Comparison of ENCODE assay signal across 8 cellular contexts in genomic region chr21:39184050-39184980, GRCh38. TPM values are rescaled to one million over a fixed set of nuclear protein-coding genes. Genes with fewer than 3 reads are reported as not detected.
DNase-seq lines count a peak whose midpoint lies in the region; ATAC-seq, FAIRE-seq and TF ChIP-seq lines count a peak whose summit lies in the region.

No MANE protein-coding gene starts in this region.

- H3K27me3 ChIP-seq in OCI-LY1 (ENCODE audit: insufficient read depth, low read length) (no peaks in the 10 kb centered on the region), ectodermal cell (ENCODE audit: control insufficient read depth, insufficient read depth, low read length, poor library complexity, severe bottlenecking) (no peaks in the 10 kb centered on the region)

- peaks cover 26 to 44% of the 10 kb centered on the region in 2 donors for H3K4me1 Mint-ChIP-seq in natural killer cell treated with Interleukin-12 subunit alpha and Interleukin-12 subunit beta and Interleukin-15 and Interleukin-18, amount 100 ng/mL, for 72 hours (ENCODE audit: low read depth in 2 of 2)

- H2AFZ ChIP-seq in OCI-LY1 (ENCODE audit: low read length), result no peak overlapping the region

- peaks cover 22% of the 10 kb centered on the region for H3K79me2 ChIP-seq in OCI-LY1 (ENCODE audit: insufficient read depth, low read length)

- H3K27ac ChIP-seq in OCI-LY1 (ENCODE audit: low read depth, low read length, poor library complexity, severe bottlenecking) (peak overlapping the region; percentile 76), ectodermal cell (ENCODE audit: insufficient read depth, low read depth, low read length, poor library complexity, severe bottlenecking) (peak overlapping the region; percentile 87)

- H3K9me3 ChIP-seq in OCI-LY1 (ENCODE audit: low read length) (no peaks in the 10 kb centered on the region), ectodermal cell (ENCODE audit: control insufficient read depth, low read length) (no peaks in the 10 kb centered on the region)

- peaks cover 14% of the 10 kb centered on the region for H3K36me3 Mint-ChIP-seq in natural killer cell treated with Interleukin-12 subunit alpha and Interleukin-12 subunit beta and Interleukin-15 and Interleukin-18, amount 100 ng/mL, for 72 hours

- peaks cover 12% of the 10 kb centered on the region for H3K36me3 ChIP-seq in OCI-LY1 (ENCODE audit: insufficient read depth, low read length)
- peaks cover 6% of the 10 kb centered on the region for H3K36me3 ChIP-seq in ectodermal cell (ENCODE audit: control insufficient read depth, insufficient read depth, low read length)

- H3K4me1 ChIP-seq in OCI-LY1 (ENCODE audit: insufficient read depth, low read length, severe bottlenecking) (peaks cover 65% of the 10 kb centered on the region), ectodermal cell (ENCODE audit: control insufficient read depth, insufficient read depth, low read length) (peaks cover 6% of the 10 kb centered on the region)

- peak; percentile 3 for DNase-seq in NCI-H146 treated with DMSO at 0.1 percent for 48 hours (lab: John Stamatoyannopoulos, UW; ENCODE audit: unreplicated experiment)
- no peak for DNase-seq in NCI-H146 (lab: John Stamatoyannopoulos, UW)
- no peak for DNase-seq in natural killer cell treated with Interleukin-12 subunit alpha and Interleukin-12 subunit beta and Interleukin-15 and Interleukin-18, amount 100 ng/mL, for 72 hours (ENCODE audit: low spot score)
- DNase-seq in activated gamma-delta T cell treated with Interleukin-2 at 50 U/mL for 16 hours, result no peak
- DNase-seq in GOT3 (lab: John Stamatoyannopoulos, UW), result no peak
- no peak for DNase-seq in frontal cortex (ENCODE audit: low spot score in 2 of 2)

- peaks cover 6% of the 10 kb centered on the region; the same call in 1 of the 2 replicates for H3F3A ChIP-seq in OCI-LY1 (ENCODE audit: insufficient read depth, low read length)

- no peak for ATAC-seq in natural killer cell treated with Interleukin-12 subunit alpha and Interleukin-12 subunit beta and Interleukin-15 and Interleukin-18, amount 100 ng/mL, for 72 hours

- FAIRE-seq in frontal cortex (lab: Jason Lieb, UNC), result no peak

- peak overlapping the region; percentile 93 for H3K4me2 ChIP-seq in OCI-LY1 (ENCODE audit: low read length)

- WGBS in ectodermal cell, 2 experiments, result 4 to 5% methylated on average over 21 to 22 of the region's 22 CpGs

- no peaks in the 10 kb centered on the region for H3K9me3 Mint-ChIP-seq in natural killer cell treated with Interleukin-12 subunit alpha and Interleukin-12 subunit beta and Interleukin-15 and Interleukin-18, amount 100 ng/mL, for 72 hours

- H3K9me2 ChIP-seq in OCI-LY1 (ENCODE audit: low read depth, low read length), result no peaks in the 10 kb centered on the region

- no peaks in the 10 kb centered on the region for H4K20me1 ChIP-seq in OCI-LY1 (ENCODE audit: insufficient read depth, low read length)

- peak overlapping the region; percentile 86 for H3K9ac ChIP-seq in OCI-LY1 (ENCODE audit: low read length)

- TF ChIP-seq CTCF in OCI-LY1 (IDR thresholded peaks at IDR 0.05; ENCODE audit: low read length), result no peak

- H3K27me3 Mint-ChIP-seq in natural killer cell treated with Interleukin-12 subunit alpha and Interleukin-12 subunit beta and Interleukin-15 and Interleukin-18, amount 100 ng/mL, for 72 hours, result no peaks in the 10 kb centered on the region

- peak overlapping the region; percentile 96 for H3K4me3 Mint-ChIP-seq in natural killer cell treated with Interleukin-12 subunit alpha and Interleukin-12 subunit beta and Interleukin-15 and Interleukin-18, amount 100 ng/mL, for 72 hours

- H3K27ac Mint-ChIP-seq in natural killer cell treated with Interleukin-12 subunit alpha and Interleukin-12 subunit beta and Interleukin-15 and Interleukin-18, amount 100 ng/mL, for 72 hours, result peak overlapping the region; percentile 90

- H3K4me3 ChIP-seq in OCI-LY1 (ENCODE audit: low read depth, low read length, poor library complexity, severe bottlenecking) (peak overlapping the region; percentile 87), ectodermal cell (ENCODE audit: insufficient read depth, low read depth, low read length) (peak overlapping the region; percentile 78)

RNA-seq across cellular contexts. Expression of gene PSMG1, which starts 1.1 kb away (rescaled TPM):
- 99.6 TPM for polyA plus RNA-seq in ectodermal cell (2013, experiment 1 of 4)
- 90.7 TPM for polyA plus RNA-seq in ectodermal cell (2013, experiment 2 of 4)
- polyA plus RNA-seq in ectodermal cell (2013, experiment 3 of 4), result 60.2 TPM
- polyA plus RNA-seq in ectodermal cell (2013, experiment 4 of 4), result 66.1 TPM
- 10 to 100 TPM; 60.0 to 68.9 TPM for total RNA-seq in natural killer cell treated with Interleukin-12 subunit alpha and Interleukin-12 subunit beta and Interleukin-15 and Interleukin-18, amount 100 ng/mL, for 72 hours
- total RNA-seq in frontal cortex, result 27.3 TPM
